7 cellular contexts compared by ENCODE assay signal in genomic region chrX:19863237-19864223, GRCh38. TPM values are rescaled to one million over a fixed set of nuclear protein-coding genes. Genes with fewer than 3 reads are reported as not detected.
DNase-seq lines count a peak whose midpoint lies in the region; ATAC-seq and TF ChIP-seq lines count a peak whose summit lies in the region.

No MANE protein-coding gene starts in this region.

- H3K27me3 ChIP-seq in skeletal muscle satellite cell (ENCODE audit: control insufficient read depth, insufficient read depth, low read length): no peaks in the 10 kb centered on the region

- TF ChIP-seq POLR2A in Raji (IDR thresholded peaks at IDR 0.05; ENCODE audit: insufficient read depth, low read depth, low read length): peak; percentile 39; the same call in 1 of the 2 replicates

- peak overlapping the region; percentile 23 for H3K4me2 ChIP-seq in skeletal muscle satellite cell (ENCODE audit: low read length)

- H3K4me3 ChIP-seq in skeletal muscle satellite cell (ENCODE audit: low read length): no peak overlapping the region

- no peaks in the 10 kb centered on the region for H3K9me3 ChIP-seq in skeletal muscle satellite cell (replicated peaks; ENCODE audit: low read length)

- ATAC-seq in GM19035 (IDR thresholded peaks at IDR 0.05; ENCODE audit: unreplicated experiment) (peak; percentile 68), HG02840 (IDR thresholded peaks at IDR 0.05; ENCODE audit: low FRiP score, unreplicated experiment) (peak; percentile 68)

- peaks cover 17% of the 10 kb centered on the region for H3K4me1 ChIP-seq in skeletal muscle satellite cell (ENCODE audit: control insufficient read depth, insufficient read depth, low read length)

- no peaks in the 10 kb centered on the region for H3K36me3 ChIP-seq in skeletal muscle satellite cell (ENCODE audit: insufficient read depth, low read length)

- DNase-seq in ureter (ENCODE audit: low spot score) (no peak), NCI-H345 (lab: John Stamatoyannopoulos, UW) (no peak), NCI-H146 (lab: John Stamatoyannopoulos, UW) (no peak)

- H3K9ac ChIP-seq in skeletal muscle satellite cell (ENCODE audit: low read depth, low read length): no peak overlapping the region

RNA-seq across cellular contexts. Expression of gene SH3KBP1, which starts 23.9 kb away (rescaled TPM):
- 21.2 and 24.3 TPM in 2 replicates for total RNA-seq in skeletal muscle satellite cell (2012; rRNA removed)
- total RNA-seq in ureter: 18.0 TPM
